ENCODE assay signal across 28 cellular contexts in the genomic region with DNA sequence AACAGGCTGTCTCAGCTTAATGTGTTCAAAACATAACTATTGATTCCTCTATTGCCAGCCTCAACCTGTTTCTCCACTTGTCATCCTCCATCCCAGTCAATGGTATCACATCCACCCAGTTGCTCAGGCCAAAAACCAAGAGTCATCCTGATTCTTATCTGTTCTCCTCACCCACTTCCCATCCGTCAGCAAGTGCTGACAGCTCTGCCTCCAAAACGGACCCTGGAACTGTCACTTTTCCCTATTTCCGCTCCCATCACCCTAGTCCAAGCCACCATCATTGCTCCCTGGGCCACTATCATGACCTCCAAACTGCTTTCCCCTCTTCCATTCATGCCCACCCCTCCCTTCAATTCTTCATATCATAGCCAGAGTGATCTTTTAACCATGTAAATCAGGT.
"Had no signal": no experiment of that assay in that cellular context is flagged by ENCODE, and none has a peak within 500 bp of the region (broad histone marks: within the 10 kb centered on the region; RNA-seq: fewer than 3 reads in every experiment).

No MANE protein-coding gene starts in this region.

- H3K36me3 ChIP-seq: neutrophil, pancreas, right lobe of liver, sigmoid colon, stomach, thoracic aorta, thyroid gland, tibial nerve, upper lobe of left lung, vagina had no signal

- FAIRE-seq: pancreas, small intestine, urothelium cell line had no signal

- ATAC-seq: naive thymus-derived CD8-positive, alpha-beta T cell; natural killer cell treated with Interleukin-12 subunit alpha and Interleukin-12 subunit beta and Interleukin-15 and Interleukin-18, amount 100 ng/mL, for 72 hours; pancreas; psoas muscle; right cardiac atrium; right lobe of liver; stimulated activated effector memory CD8-positive, alpha-beta T cell treated with anti-CD3 and anti-CD28 coated beads, Interleukin-12 subunit alpha, Interleukin-12 subunit beta, amount 100 ng/mL, for 72 hours; stimulated activated naive B cell treated with anti-CD40 and anti-IgM and Interleukin-4, amounts not matched to agents 10 μg/mL and 1 μg/mL and 100 μg/mL, for 72 hours had no signal

- H3K27me3 ChIP-seq: pancreas, right lobe of liver, sigmoid colon, thyroid gland, tibial nerve, upper lobe of left lung, vagina had no signal

- H3K9me3 ChIP-seq: neutrophil, pancreas, psoas muscle, right lobe of liver, sigmoid colon, stomach, thoracic aorta, thyroid gland, tibial nerve, upper lobe of left lung, vagina had no signal

- H3K9me3 Mint-ChIP-seq: naive thymus-derived CD8-positive, alpha-beta T cell; natural killer cell treated with Interleukin-12 subunit alpha and Interleukin-12 subunit beta and Interleukin-15 and Interleukin-18, amount 100 ng/mL, for 72 hours; nephron progenitor cell; stimulated activated effector memory CD8-positive, alpha-beta T cell treated with anti-CD3 and anti-CD28 coated beads, Interleukin-12 subunit alpha, Interleukin-12 subunit beta, amount 100 ng/mL, for 72 hours; stimulated activated naive CD8-positive, alpha-beta T cell treated with anti-CD3 and anti-CD28 coated beads, Interleukin-15, Interleukin-2, amounts not matched to agents 100 ng/mL and 50 ng/mL, for 24 hours had no signal

- H3K27ac Mint-ChIP-seq: natural killer cell treated with Interleukin-12 subunit alpha and Interleukin-12 subunit beta and Interleukin-15 and Interleukin-18, amount 100 ng/mL, for 72 hours; nephron progenitor cell; stimulated activated effector memory CD8-positive, alpha-beta T cell treated with anti-CD3 and anti-CD28 coated beads, Interleukin-12 subunit alpha, Interleukin-12 subunit beta, amount 100 ng/mL, for 72 hours; stimulated activated naive B cell treated with anti-CD40 and anti-IgM and Interleukin-4, amounts not matched to agents 10 μg/mL and 1 μg/mL and 100 μg/mL, for 72 hours; stimulated activated naive CD8-positive, alpha-beta T cell treated with anti-CD3 and anti-CD28 coated beads, Interleukin-15, Interleukin-2, amounts not matched to agents 100 ng/mL and 50 ng/mL, for 24 hours had no signal

- H3K4me1 ChIP-seq: psoas muscle, right lobe of liver, sigmoid colon, stomach, upper lobe of left lung had no signal

- H3K36me3 Mint-ChIP-seq: naive thymus-derived CD8-positive, alpha-beta T cell; natural killer cell treated with Interleukin-12 subunit alpha and Interleukin-12 subunit beta and Interleukin-15 and Interleukin-18, amount 100 ng/mL, for 72 hours; stimulated activated effector memory CD8-positive, alpha-beta T cell treated with anti-CD3 and anti-CD28 coated beads, Interleukin-12 subunit alpha, Interleukin-12 subunit beta, amount 100 ng/mL, for 72 hours had no signal

- DNase-seq: naive thymus-derived CD8-positive, alpha-beta T cell; nephron progenitor cell; nucleus accumbens; psoas muscle; right cardiac atrium; right lobe of liver; sigmoid colon; small intestine; stimulated activated CD4-positive, alpha-beta T cell treated with anti-CD3 and anti-CD28 coated beads, Interleukin-15, amount 100 ng/mL, for 24 hours; stimulated activated CD4-positive, alpha-beta T cell treated with anti-CD3 and anti-CD28 coated beads, Interleukin-2, amount 100 ng/mL, for 24 hours; stimulated activated CD4-positive, alpha-beta T cell treated with anti-CD3 and anti-CD28 coated beads, Interleukin-2, amount 100 ng/mL, for 48 hours; stimulated activated CD4-positive, alpha-beta T cell treated with anti-CD3 and anti-CD28 coated beads, Interleukin-4, amount 100 ng/mL, for 24 hours; stimulated activated naive B cell treated with anti-CD40 and anti-IgM and Interleukin-4, amounts not matched to agents 10 μg/mL and 1 μg/mL and 100 μg/mL, for 72 hours; stimulated activated naive CD4-positive, alpha-beta T cell treated with Interleukin-2 at 50 U/mL for 16 hours; stomach; thyroid gland; trophoblast cell; upper lobe of left lung had no signal

- H3K4me3 ChIP-seq: pancreas, psoas muscle, right lobe of liver, sigmoid colon, stomach, thoracic aorta, thyroid gland, tibial nerve, upper lobe of left lung, vagina had no signal

- H3K4me3 Mint-ChIP-seq: naive thymus-derived CD8-positive, alpha-beta T cell; natural killer cell treated with Interleukin-12 subunit alpha and Interleukin-12 subunit beta and Interleukin-15 and Interleukin-18, amount 100 ng/mL, for 72 hours; nephron progenitor cell; neural crest cell; stimulated activated effector memory CD8-positive, alpha-beta T cell treated with anti-CD3 and anti-CD28 coated beads, Interleukin-12 subunit alpha, Interleukin-12 subunit beta, amount 100 ng/mL, for 72 hours; stimulated activated naive B cell treated with anti-CD40 and anti-IgM and Interleukin-4, amounts not matched to agents 10 μg/mL and 1 μg/mL and 100 μg/mL, for 72 hours; stimulated activated naive CD8-positive, alpha-beta T cell treated with anti-CD3 and anti-CD28 coated beads, Interleukin-15, Interleukin-2, amounts not matched to agents 100 ng/mL and 50 ng/mL, for 24 hours had no signal

- H3K27ac ChIP-seq: neutrophil, pancreas, psoas muscle, right lobe of liver, sigmoid colon, stomach, thoracic aorta, thyroid gland, tibial nerve, upper lobe of left lung, vagina had no signal
